8 cellular contexts compared by ENCODE assay signal in the genomic region with DNA sequence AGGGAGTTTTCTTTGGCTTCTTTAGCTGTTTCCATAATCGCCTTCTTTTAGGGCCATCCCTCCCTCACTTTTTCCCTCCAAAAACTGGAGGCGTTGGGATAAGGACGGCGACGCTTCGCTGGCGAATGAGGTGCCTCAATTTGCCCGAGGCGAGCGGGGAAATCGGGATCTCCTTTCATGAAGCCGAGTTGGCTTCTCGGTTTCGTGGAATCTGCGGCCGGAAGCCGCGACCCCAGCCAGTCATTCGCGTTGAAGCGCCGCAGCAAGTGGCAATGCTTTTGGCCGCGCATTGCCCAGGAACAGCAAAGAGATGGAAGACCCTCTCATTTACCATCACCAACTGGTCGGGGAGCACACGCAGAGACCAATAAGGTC. TPM values are rescaled to one million over a fixed set of nuclear protein-coding genes. Genes with fewer than 3 reads are reported as not detected.
DNase-seq lines count a peak whose midpoint lies in the region; ATAC-seq and TF ChIP-seq lines count a peak whose summit lies in the region.

No MANE protein-coding gene starts in this region.

- H3K9me2 ChIP-seq in DOHH2 (replicated peaks; ENCODE audit: control insufficient read depth, low read length): no peaks in the 10 kb centered on the region

- ATAC-seq in HG03520 (IDR thresholded peaks at IDR 0.05; ENCODE audit: unreplicated experiment) (no peak), HG02840 (IDR thresholded peaks at IDR 0.05; ENCODE audit: low FRiP score, unreplicated experiment) (no peak)

- H3K4me1 ChIP-seq in DOHH2 (ENCODE audit: control insufficient read depth, low read length) (peaks cover 40% of the 10 kb centered on the region), prostate gland (replicated peaks) (peaks cover 2% of the 10 kb centered on the region)

- intact Hi-C loops in prostate gland (cut with DNase I): loop anchor here (10.0 kb wide), 1 partner anchor 367 kb away; no protein-coding TSS in a partner anchor

- H3K27me3 ChIP-seq in DOHH2 (ENCODE audit: control insufficient read depth, low read length) (peaks cover 11% of the 10 kb centered on the region), prostate gland (replicated peaks; ENCODE audit: insufficient read depth) (no peaks in the 10 kb centered on the region)

- H4K20me1 ChIP-seq in DOHH2 (ENCODE audit: control insufficient read depth, insufficient read depth, low read depth, low read length): no peaks in the 10 kb centered on the region

- H3K27ac ChIP-seq in DOHH2 (ENCODE audit: low read depth, low read length) (peak overlapping the region; percentile 57), epithelial cell of prostate (peak overlapping the region; percentile 40), prostate gland (peak overlapping the region; percentile 92 to 93)

- DNase-seq in NB4 (ENCODE audit: low read depth) (no peak), epithelial cell of prostate (ENCODE audit: low read depth, low spot score) (no peak), prostate gland (ENCODE audit: low spot score) (no peak), NCI-H345 treated with DMSO at 0.1 percent for 48 hours (lab: John Stamatoyannopoulos, UW; ENCODE audit: unreplicated experiment) (no peak), SIG-M5 treated with dmso at 0.1 percent for 504 hours (lab: John Stamatoyannopoulos, UW; ENCODE audit: unreplicated experiment) (no peak)

- H3F3A ChIP-seq in DOHH2 (ENCODE audit: control insufficient read depth, insufficient read depth): peaks cover 5% of the 10 kb centered on the region; the same call in 1 of the 2 replicates

- TF ChIP-seq CTCF in DOHH2 (IDR thresholded peaks at IDR 0.05; ENCODE audit: low read depth, low read length, poor library complexity, severe bottlenecking) (no peak), NB4 (IDR thresholded peaks at IDR 0.05; ENCODE audit: low read depth, low read length) (no peak), prostate gland (IDR thresholded peaks at IDR 0.05) (no peak)

- WGBS in prostate gland: 2% methylated on average over 26 of the region's 26 CpGs

- peak overlapping the region; percentile 89 for H3K4me2 ChIP-seq in DOHH2 (ENCODE audit: low read length)

- peak overlapping the region; percentile 82 for H3K4me3 ChIP-seq in DOHH2 (ENCODE audit: low read length)
- peak overlapping the region; percentile 66 for H3K4me3 ChIP-seq in NB4 (ENCODE audit: low read depth, low read length)
- H3K4me3 ChIP-seq in prostate gland: peak overlapping the region; percentile 52 to 62

- H3K9me3 ChIP-seq in DOHH2 (ENCODE audit: control insufficient read depth, insufficient read depth, low read length) (no peaks in the 10 kb centered on the region), prostate gland (no peaks in the 10 kb centered on the region)

- H3K79me2 ChIP-seq in DOHH2 (ENCODE audit: control insufficient read depth, low read length): no peaks in the 10 kb centered on the region

- no peak for TF ChIP-seq POLR2A in NB4 (IDR thresholded peaks at IDR 0.05; ENCODE audit: extremely low read depth, insufficient read length)
- no peak for TF ChIP-seq POLR2A in prostate gland (IDR thresholded peaks at IDR 0.05)

- H3K36me3 ChIP-seq in DOHH2 (ENCODE audit: control insufficient read depth, low read length) (no peaks in the 10 kb centered on the region), prostate gland (no peaks in the 10 kb centered on the region)

RNA-seq across cellular contexts. Expression of gene SIX1, which starts 8.3 kb away (rescaled TPM):
- 10 to 100 TPM; 23.5 to 25.0 TPM for total RNA-seq in prostate gland

Comparison
In these comparisons a context has a peak if more than half of its experiments do, and no peak if none do; other contexts are left out.
1. H3K27ac ChIP-seq: peak in every context shown above with its lines; median percentile 92 in prostate gland; 57 in DOHH2; 40 in epithelial cell of prostate.